20 cellular contexts compared by ENCODE assay signal in the genomic region with DNA sequence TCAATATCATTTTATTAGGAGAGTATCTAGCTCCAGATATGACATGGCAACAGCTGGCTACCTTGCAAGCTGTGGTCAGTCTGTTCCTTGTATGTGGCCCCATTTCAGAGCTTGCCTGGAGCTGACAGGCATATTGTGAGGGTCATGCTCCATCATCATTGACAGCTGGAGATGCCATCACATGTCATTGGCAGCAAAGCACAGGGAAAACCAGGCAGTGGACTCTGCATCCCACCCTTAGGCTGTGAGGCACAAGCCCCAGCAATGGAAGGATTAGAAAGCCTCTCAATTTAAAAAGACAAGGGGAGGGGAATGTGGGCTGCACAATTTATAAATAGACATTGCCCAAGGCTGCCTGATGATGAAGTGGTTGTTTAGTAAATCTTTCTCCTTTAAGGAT.
"Had no signal": no experiment of that assay in that cellular context is flagged by ENCODE, and none has a peak within 500 bp of the region (broad histone marks: within the 10 kb centered on the region; RNA-seq: fewer than 3 reads in every experiment).

No MANE protein-coding gene starts in this region.

- H3K9me3 ChIP-seq: esophagus muscularis mucosa, gastroesophageal sphincter, SK-N-SH had no signal

- H3K27ac ChIP-seq: dorsolateral prefrontal cortex, esophagus muscularis mucosa, gastroesophageal sphincter, neural progenitor cell, tibial nerve, VCaP had no signal

- DNase-seq: activated CD4-positive, alpha-beta T cell treated with anti-CD3 and anti-CD28 coated beads, Interleukin-2, amount 50 U/mL, for 1 hour; activated CD4-positive, CD25-positive, alpha-beta regulatory T cell treated with anti-CD3 and anti-CD28 coated beads, Interleukin-2, amount 50 U/mL, for 72 hours; activated CD8-positive, alpha-beta T cell treated with anti-CD3 and anti-CD28 coated beads, Interleukin-2, amount 10 ng/mL, durations not matched to agents 7 days and 5 days; activated gamma-delta T cell; activated naive CD4-positive, alpha-beta T cell treated with anti-CD3 and anti-CD28 coated beads, Interleukin-2, amount 50 U/mL, for 16 hours; activated naive CD8-positive, alpha-beta T cell treated with anti-CD3 and anti-CD28 coated beads, Interleukin-2, amount 50 U/mL, for 24 hours; aorta; dorsolateral prefrontal cortex; effector memory CD8-positive, alpha-beta T cell; head of caudate nucleus; left colon; naive thymus-derived CD8-positive, alpha-beta T cell; SK-N-SH; substantia nigra had no signal

- ATAC-seq: activated CD8-positive, alpha-beta T cell treated with anti-CD3 and anti-CD28 coated beads, Interleukin-2, amount 10 ng/mL, durations not matched to agents 7 days and 5 days; activated naive CD8-positive, alpha-beta T cell treated with anti-CD3 and anti-CD28 coated beads, Interleukin-2, amount 50 U/mL, for 24 hours; effector memory CD8-positive, alpha-beta T cell; gastroesophageal sphincter; left colon; naive thymus-derived CD8-positive, alpha-beta T cell had no signal

- H3K36me3 ChIP-seq: esophagus muscularis mucosa, gastroesophageal sphincter, neural progenitor cell, tibial nerve had no signal

- H3K27me3 ChIP-seq: dorsolateral prefrontal cortex, esophagus muscularis mucosa, gastroesophageal sphincter, neural progenitor cell, tibial nerve had no signal

- H3K4me1 ChIP-seq: esophagus muscularis mucosa, gastroesophageal sphincter had no signal

- H3K4me3 ChIP-seq: esophagus muscularis mucosa, gastroesophageal sphincter, lung, neural progenitor cell, tibial nerve had no signal
